ENCODE assay signal across 22 cellular contexts in the genomic region with DNA sequence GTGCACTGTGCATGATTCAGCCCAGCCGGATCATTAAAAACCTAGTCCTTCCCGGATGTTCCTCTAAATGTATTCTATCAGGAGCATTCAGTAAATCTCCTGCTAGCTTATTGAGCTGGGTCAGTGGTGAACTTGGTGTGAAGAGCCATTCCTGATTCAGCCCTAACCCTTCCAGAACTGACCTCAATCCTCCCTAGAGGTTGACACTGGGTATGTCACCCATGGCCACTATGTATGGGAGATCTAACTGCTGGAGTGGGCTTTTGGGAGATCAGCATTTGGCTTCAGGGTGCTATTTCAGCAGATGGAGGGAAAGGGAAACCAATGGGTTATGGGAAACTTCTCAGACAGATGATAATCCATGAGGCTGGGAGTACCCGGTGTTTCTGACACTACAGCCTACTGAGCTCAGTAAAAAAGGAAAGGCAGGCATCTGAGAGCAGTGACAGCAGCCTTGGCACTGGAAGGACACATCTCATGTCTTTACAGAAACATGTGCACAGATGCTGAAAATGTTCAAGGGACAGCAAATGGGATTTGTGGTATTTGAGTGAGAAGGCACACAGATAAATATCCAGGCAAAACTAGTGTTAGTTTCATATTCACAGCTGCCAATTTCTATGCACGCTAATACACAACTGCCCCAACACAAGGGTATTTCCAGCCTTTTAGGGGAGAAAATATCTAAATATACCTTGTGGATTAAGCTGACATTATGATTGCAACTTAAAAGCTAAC.
DNase-seq lines count a peak whose midpoint lies in the region; ATAC-seq and TF ChIP-seq lines count a peak whose summit lies in the region.
"Had no signal": no experiment of that assay in that cellular context is flagged by ENCODE, and none has a peak within 500 bp of the region (broad histone marks: within the 10 kb centered on the region; RNA-seq: fewer than 3 reads in every experiment).

No MANE protein-coding gene starts in this region.

- H3K36me3 Mint-ChIP-seq in GM23338 (ENCODE audit: low read depth) (no peaks in the 10 kb centered on the region), neural crest cell (ENCODE audit: low read depth) (no peaks in the 10 kb centered on the region)
- H3K36me3 Mint-ChIP-seq in activated naive CD4-positive, alpha-beta T cell treated with anti-CD3 and anti-CD28 coated beads for 36 hours (ENCODE audit: low read depth), result no peaks in the 10 kb centered on the region

- peak overlapping the region; percentile 79 for H2AK9ac ChIP-seq in IMR-90 (replicated peaks; ENCODE audit: low read depth, low read length, poor library complexity)

- ATAC-seq in GM18498 (IDR thresholded peaks at IDR 0.05; ENCODE audit: unreplicated experiment) (peak; percentile 81), GM23338 (peak; percentile 51; the same call in 2 of the 3 replicates), IMR-90 (ENCODE audit: low read depth) (no peak), HG03280 (IDR thresholded peaks at IDR 0.05; ENCODE audit: unreplicated experiment) (no peak), upper lobe of right lung (no peak)
- ATAC-seq: activated T-helper 17 cell treated with anti-CD3 and anti-CD28 coated beads, Interleukin-2, amount 50 U/mL, for 72 hours; esophagus mucosa; left colon had no signal

- peak overlapping the region; percentile 93 for H4K91ac ChIP-seq in IMR-90 (ENCODE audit: insufficient read depth, low read depth, low read length)

- H3K4me3 ChIP-seq in GM23338 (no peak overlapping the region), IMR-90 (ENCODE audit: insufficient read depth, low read depth, low read length) (no peak overlapping the region), upper lobe of right lung (no peak overlapping the region)
- H3K4me3 ChIP-seq: ascending aorta, colonic mucosa, MG63, tibial artery had no signal

- H3K9me2 ChIP-seq in GM23338 (ENCODE audit: insufficient read depth), result peaks cover 11% of the 10 kb centered on the region; the same call in 1 of the 2 replicates

- H3K18ac ChIP-seq in IMR-90 (ENCODE audit: low read depth, low read length), result peak overlapping the region; percentile 98

- POLR2A ChIA-PET in IMR-90 (lab: Charles Lee; ENCODE audit: unreplicated experiment), result no interaction called here

- H3K9me3 Mint-ChIP-seq in GM23338 (peaks cover 10% of the 10 kb centered on the region; the same call in 2 of the 3 replicates), neural crest cell (peaks cover 5% of the 10 kb centered on the region)
- peaks cover 5% of the 10 kb centered on the region for H3K9me3 Mint-ChIP-seq in activated naive CD4-positive, alpha-beta T cell treated with anti-CD3 and anti-CD28 coated beads for 36 hours

- H3K9me1 ChIP-seq in IMR-90 (ENCODE audit: insufficient read depth, low read length), result peaks cover 7% of the 10 kb centered on the region

- H2BK120ac ChIP-seq in IMR-90 (ENCODE audit: low read depth, low read length), result peak overlapping the region; percentile 99

- intact Hi-C loops in IMR-90 (cut with micrococcal nuclease) (loop anchor here (5.0 kb wide), 1 partner anchor 113 kb away; no protein-coding TSS in a partner anchor), upper lobe of right lung (cut with DNase I) (no loop called here)
- intact Hi-C loops in activated naive CD4-positive, alpha-beta T cell treated with anti-CD3 and anti-CD28 coated beads for 36 hours (cut with micrococcal nuclease), result no loop called here

- peak overlapping the region; percentile 100 for H2BK5ac ChIP-seq in IMR-90 (ENCODE audit: low read depth, low read length, poor library complexity, severe bottlenecking)

- H3K56ac ChIP-seq in IMR-90 (ENCODE audit: extremely low read depth, insufficient read depth, low read length), result peak overlapping the region; percentile 60

- no peak for TF ChIP-seq POLR2A in IMR-90 (IDR thresholded peaks at IDR 0.05; ENCODE audit: low read depth, low read length)

- no peak overlapping the region for H2AFZ ChIP-seq in GM23338
- H2AFZ ChIP-seq in IMR-90 (replicated peaks; ENCODE audit: low read length, poor library complexity), result peak overlapping the region; percentile 2

- peak overlapping the region; percentile 97 for H4K5ac ChIP-seq in IMR-90 (ENCODE audit: low read depth, low read length)

- DNase-seq in GM23338 (ENCODE audit: low spot score), result peak; percentile 14
- DNase-seq in IMR-90, result no peak
- no peak for DNase-seq in neural crest cell (ENCODE audit: low read depth, low spot score)
- no peak for DNase-seq in activated naive CD4-positive, alpha-beta T cell treated with anti-CD3 and anti-CD28 coated beads for 36 hours
- DNase-seq in AML-193 (lab: John Stamatoyannopoulos, UW), result no peak
- no peak for DNase-seq in upper lobe of right lung
- DNase-seq: activated CD4-positive, alpha-beta T cell treated with anti-CD3 and anti-CD28 coated beads, Interleukin-2, amount 50 U/mL, for 1 hour; C1 segment of cervical spinal cord; colonic mucosa; left colon; MG63; NCI-H2171; NK-92 treated with Interleukin-12 subunit alpha and Interleukin-12 subunit beta, amount 100 ng/mL, for 24 hours; SIG-M5; stimulated activated CD4-positive, alpha-beta T cell treated with anti-CD3 and anti-CD28 coated beads, Interleukin-2, amount 100 ng/mL, for 48 hours; tibial artery had no signal

- no peak for TF ChIP-seq RAD21 in IMR-90 (IDR thresholded peaks at IDR 0.05; ENCODE audit: low read length)

- no peaks in the 10 kb centered on the region for H3K4me1 ChIP-seq in GM23338 (ENCODE audit: insufficient read depth)
- H3K4me1 ChIP-seq in IMR-90 (ENCODE audit: control insufficient read depth, insufficient read depth, low read length), result peaks cover 25% of the 10 kb centered on the region
- H3K4me1 ChIP-seq in upper lobe of right lung, result no peaks in the 10 kb centered on the region
- H3K4me1 ChIP-seq: ascending aorta, colonic mucosa, tibial artery had no signal

- no TSS peak for BruUV-seq in IMR-90 (replicated peaks; lab: Mats Ljungman, UMichigan)

- no peaks in the 10 kb centered on the region for H3K79me2 ChIP-seq in GM23338 (replicated peaks; ENCODE audit: insufficient read depth)

- peak overlapping the region; percentile 96 for H3K14ac ChIP-seq in IMR-90 (replicated peaks; ENCODE audit: low read depth, low read length)

- peak overlapping the region; percentile 91 for H2AK5ac ChIP-seq in IMR-90 (ENCODE audit: low read depth, low read length)

- peak overlapping the region; percentile 100 for H2BK20ac ChIP-seq in IMR-90 (ENCODE audit: low read depth, low read length)

- H2BK15ac ChIP-seq in IMR-90 (ENCODE audit: low read depth, low read length), result peak overlapping the region; percentile 84

- no peaks in the 10 kb centered on the region for H4K20me1 ChIP-seq in GM23338 (replicated peaks; ENCODE audit: insufficient read depth)
- H4K20me1 ChIP-seq in IMR-90 (ENCODE audit: insufficient read depth, low read length), result no peaks in the 10 kb centered on the region

- dilution Hi-C loops in IMR-90 (cut with HindIII; ENCODE audit: low sequenced_read_pairs, unreplicated experiment), result no loop called here

- H3F3A ChIP-seq in GM23338 (replicated peaks; ENCODE audit: low read depth), result no peaks in the 10 kb centered on the region

- peak overlapping the region; percentile 40 to 96 for H4K8ac ChIP-seq in IMR-90 (ENCODE audit: low read depth in 2 of 2, low read length in 2 of 2)

- H3K79me1 ChIP-seq in IMR-90 (ENCODE audit: low read depth in 1 of 2, low read length in 2 of 2), result peaks cover 0 to 6% of the 10 kb centered on the region in 2 experiments; a peak in 2 of 4 replicates

- H3K9ac ChIP-seq in IMR-90 (ENCODE audit: low read depth, low read length), result peak overlapping the region; percentile 2; the same call in 1 of the 2 replicates

- peaks cover 1% of the 10 kb centered on the region for H3K27me3 Mint-ChIP-seq in GM23338 (ENCODE audit: insufficient read depth, low read depth, poor library complexity)
- peaks cover 12% of the 10 kb centered on the region for H3K27me3 Mint-ChIP-seq in neural crest cell (ENCODE audit: low read depth)
- H3K27me3 Mint-ChIP-seq in activated naive CD4-positive, alpha-beta T cell treated with anti-CD3 and anti-CD28 coated beads for 36 hours (ENCODE audit: low read depth), result no peaks in the 10 kb centered on the region
- H3K27me3 Mint-ChIP-seq: activated T-helper 17 cell treated with anti-CD3 and anti-CD28 coated beads, Interleukin-2, amount 50 U/mL, for 72 hours had no signal

- H3K27ac ChIP-seq in GM23338 (ENCODE audit: low read depth) (no peak overlapping the region), IMR-90 (ENCODE audit: insufficient read depth, low read length) (peak overlapping the region; percentile 50), upper lobe of right lung (no peak overlapping the region)
- H3K27ac ChIP-seq: ascending aorta, colonic mucosa, tibial artery had no signal

- H3K4me1 Mint-ChIP-seq in GM23338 (no peaks in the 10 kb centered on the region), neural crest cell (no peaks in the 10 kb centered on the region)
- no peaks in the 10 kb centered on the region for H3K4me1 Mint-ChIP-seq in activated naive CD4-positive, alpha-beta T cell treated with anti-CD3 and anti-CD28 coated beads for 36 hours (ENCODE audit: low read depth)
- H3K4me1 Mint-ChIP-seq: activated T-helper 17 cell treated with anti-CD3 and anti-CD28 coated beads, Interleukin-2, amount 50 U/mL, for 72 hours had no signal

- TF ChIP-seq CTCF in GM23338 (conservative IDR thresholded peaks at IDR 0.05; ENCODE audit: low read depth in 2 of 2), result no peak
- no peak for TF ChIP-seq CTCF in IMR-90 (conservative IDR thresholded peaks at IDR 0.05; ENCODE audit: low read depth, low read length)
- TF ChIP-seq CTCF in neural crest cell (conservative IDR thresholded peaks at IDR 0.05), result no peak
- no peak for TF ChIP-seq CTCF in upper lobe of right lung (IDR thresholded peaks at IDR 0.05)

- peak overlapping the region; percentile 94 for H3K4ac ChIP-seq in IMR-90 (ENCODE audit: low read depth, low read length)

- H3K9me3 ChIP-seq in IMR-90 (ENCODE audit: control insufficient read depth, insufficient read depth, low read length), result peaks cover 5% of the 10 kb centered on the region
- H3K9me3 ChIP-seq in upper lobe of right lung, result no peaks in the 10 kb centered on the region
- H3K9me3 ChIP-seq: ascending aorta, colonic mucosa, tibial artery had no signal

- H3K36me3 ChIP-seq in GM23338 (ENCODE audit: insufficient read depth) (no peaks in the 10 kb centered on the region), IMR-90 (ENCODE audit: control insufficient read depth, insufficient read depth, low read length) (no peaks in the 10 kb centered on the region), upper lobe of right lung (no peaks in the 10 kb centered on the region)
- H3K36me3 ChIP-seq: ascending aorta, colonic mucosa, tibial artery had no signal

- H3K4me3 Mint-ChIP-seq in GM23338 (no peak overlapping the region), neural crest cell (no peak overlapping the region)
- H3K4me3 Mint-ChIP-seq in activated naive CD4-positive, alpha-beta T cell treated with anti-CD3 and anti-CD28 coated beads for 36 hours, result no peak overlapping the region
- H3K4me3 Mint-ChIP-seq: activated T-helper 17 cell treated with anti-CD3 and anti-CD28 coated beads, Interleukin-2, amount 50 U/mL, for 72 hours; T-helper 2 cell treated with Interferon-gamma antibody and Interleukin-4, amounts not matched to agents 5 μg/mL and 100 μg/mL, for 36 hours had no signal

- peak overlapping the region; percentile 66 for H3K23ac ChIP-seq in IMR-90 (ENCODE audit: low read depth, low read length)

- H3K27ac Mint-ChIP-seq in GM23338, result no peak overlapping the region
- H3K27ac Mint-ChIP-seq in neural crest cell (ENCODE audit: unreplicated experiment), result peak overlapping the region; percentile 53
- H3K27ac Mint-ChIP-seq in activated naive CD4-positive, alpha-beta T cell treated with anti-CD3 and anti-CD28 coated beads for 36 hours, result no peak overlapping the region
- H3K27ac Mint-ChIP-seq: activated T-helper 17 cell treated with anti-CD3 and anti-CD28 coated beads, Interleukin-2, amount 50 U/mL, for 72 hours; T-helper 2 cell treated with Interferon-gamma antibody and Interleukin-4, amounts not matched to agents 5 μg/mL and 100 μg/mL, for 36 hours had no signal

- 60% methylated on average over 1 of the region's 4 CpGs; no CpG with 5 or more reads in 1 of the 2 experiments for WGBS in IMR-90 (ENCODE audit: extremely low coverage in 2 of 2, insufficient read length in 1 of 2), 2 experiments

- H3K27me3 ChIP-seq in GM23338 (ENCODE audit: insufficient read depth) (no peaks in the 10 kb centered on the region), IMR-90 (ENCODE audit: control insufficient read depth, insufficient read depth, low read length) (no peaks in the 10 kb centered on the region), upper lobe of right lung (no peaks in the 10 kb centered on the region)
- H3K27me3 ChIP-seq: ascending aorta, colonic mucosa, MG63, tibial artery had no signal

- CTCF ChIA-PET in IMR-90 (lab: Yijun Ruan, JAX), result interaction anchor here (1.1 kb wide), 1 partner anchor 313 kb away, joined by 3 read pairs; no protein-coding TSS in a partner anchor
- CTCF ChIA-PET in activated naive CD4-positive, alpha-beta T cell treated with anti-CD3 and anti-CD28 coated beads for 36 hours (lab: Charles Lee), result no interaction called here

- in situ Hi-C loops in IMR-90 (cut with MboI; ENCODE audit: low sequenced_read_pairs), result no loop called here

- H3K4me2 ChIP-seq in GM23338 (no peak overlapping the region), IMR-90 (ENCODE audit: low read depth, low read length) (peak overlapping the region; percentile 50; the same call in 1 of the 2 replicates)

Comparison
In these comparisons a context has a peak if more than half of its experiments do, and no peak if none do; other contexts are left out.
1. ATAC-seq: peak in GM18498 (single experiment) and GM23338 (single experiment); none in IMR-90 (single experiment), HG03280 (single experiment) and upper lobe of right lung (single experiment).